In genomic region chr2:20224191-20224715, GRCh38 we compare ENCODE assay signal across 8 cellular contexts. TPM values are rescaled to one million over a fixed set of nuclear protein-coding genes. Genes with fewer than 3 reads are reported as not detected.
DNase-seq lines count a peak whose midpoint lies in the region; ATAC-seq and TF ChIP-seq lines count a peak whose summit lies in the region.

No MANE protein-coding gene starts in this region.

- peaks cover 60% of the 10 kb centered on the region for H3K27me3 ChIP-seq in DOHH2 (ENCODE audit: control insufficient read depth, low read length)
- peaks cover 0 to 29% of the 10 kb centered on the region in 2 donors for H3K27me3 ChIP-seq in tibial nerve

- 0 out of 2 replicates have a peak, but pooled peaks cover 5% of the 10 kb centered on the region for H4K20me1 ChIP-seq in DOHH2 (ENCODE audit: control insufficient read depth, insufficient read depth, low read depth, low read length)

- H3K27ac ChIP-seq in DOHH2 (ENCODE audit: low read depth, low read length) (no peak overlapping the region), VCaP (peak overlapping the region; percentile 93), tibial nerve (peak overlapping the region in 1 of 4 donors; percentile 73)

- H3K36me3 ChIP-seq in DOHH2 (ENCODE audit: control insufficient read depth, low read length), result no peaks in the 10 kb centered on the region
- no peaks in the 10 kb centered on the region for H3K36me3 ChIP-seq in tibial nerve

- WGBS in tibial nerve, 2 donors, result 0 to 1% methylated on average over 22 to 35 of the region's 67 CpGs

- no peaks in the 10 kb centered on the region for H3K9me3 ChIP-seq in DOHH2 (ENCODE audit: control insufficient read depth, insufficient read depth, low read length)
- H3K9me3 ChIP-seq in iPS-18c (ENCODE audit: control insufficient read depth, insufficient read depth, low read length), result no peaks in the 10 kb centered on the region
- H3K9me3 ChIP-seq in tibial nerve, result no peaks in the 10 kb centered on the region

- DNase-seq in tibial nerve (ENCODE audit: low spot score in 2 of 2) (no peak), DMS114 treated with DMSO at 0.1 percent for 48 hours (lab: John Stamatoyannopoulos, UW; ENCODE audit: unreplicated experiment) (no peak), SKM-1 (lab: John Stamatoyannopoulos, UW; ENCODE audit: unreplicated experiment) (no peak), medulla oblongata (ENCODE audit: extremely low spot score) (no peak)

- TF ChIP-seq CTCF in DOHH2 (IDR thresholded peaks at IDR 0.05; ENCODE audit: low read depth, low read length, poor library complexity, severe bottlenecking) (no peak), VCaP (conservative IDR thresholded peaks at IDR 0.05) (no peak), tibial nerve (IDR thresholded peaks at IDR 0.05) (no peak)

- ATAC-seq in HG02588 (IDR thresholded peaks at IDR 0.05; ENCODE audit: unreplicated experiment), result peak; percentile 23

- H3K4me3 ChIP-seq in DOHH2 (ENCODE audit: low read length) (peak overlapping the region; percentile 66), iPS-18c (ENCODE audit: insufficient read depth, low read depth, low read length) (peak overlapping the region; percentile 79), tibial nerve (peak overlapping the region; percentile 35 to 62 (median 51))

- no peaks in the 10 kb centered on the region for H3F3A ChIP-seq in DOHH2 (ENCODE audit: control insufficient read depth, insufficient read depth)

- no peaks in the 10 kb centered on the region for H3K9me2 ChIP-seq in DOHH2 (replicated peaks; ENCODE audit: control insufficient read depth, low read length)

- no peak for TF ChIP-seq POLR2A in tibial nerve (IDR thresholded peaks at IDR 0.05)

- TF ChIP-seq EP300 in tibial nerve (IDR thresholded peaks at IDR 0.05), result no peak

- H3K4me1 ChIP-seq in DOHH2 (ENCODE audit: control insufficient read depth, low read length) (peaks cover 31% of the 10 kb centered on the region), tibial nerve (peaks cover 0 to 29% (median 12%) of the 10 kb centered on the region in 4 donors)

- peak overlapping the region; percentile 72 for H3K4me2 ChIP-seq in DOHH2 (ENCODE audit: low read length)

- H3K79me2 ChIP-seq in DOHH2 (ENCODE audit: control insufficient read depth, low read length), result no peaks in the 10 kb centered on the region

RNA-seq across cellular contexts. Expression of gene SDC1, which starts 0.7 kb away (rescaled TPM):
- total RNA-seq in tibial nerve, result 1 to 10 TPM in 2 of 4 donors, under 1 TPM in 2; 0.78 to 2.8 (median 1.7) TPM
